In the genomic region with DNA sequence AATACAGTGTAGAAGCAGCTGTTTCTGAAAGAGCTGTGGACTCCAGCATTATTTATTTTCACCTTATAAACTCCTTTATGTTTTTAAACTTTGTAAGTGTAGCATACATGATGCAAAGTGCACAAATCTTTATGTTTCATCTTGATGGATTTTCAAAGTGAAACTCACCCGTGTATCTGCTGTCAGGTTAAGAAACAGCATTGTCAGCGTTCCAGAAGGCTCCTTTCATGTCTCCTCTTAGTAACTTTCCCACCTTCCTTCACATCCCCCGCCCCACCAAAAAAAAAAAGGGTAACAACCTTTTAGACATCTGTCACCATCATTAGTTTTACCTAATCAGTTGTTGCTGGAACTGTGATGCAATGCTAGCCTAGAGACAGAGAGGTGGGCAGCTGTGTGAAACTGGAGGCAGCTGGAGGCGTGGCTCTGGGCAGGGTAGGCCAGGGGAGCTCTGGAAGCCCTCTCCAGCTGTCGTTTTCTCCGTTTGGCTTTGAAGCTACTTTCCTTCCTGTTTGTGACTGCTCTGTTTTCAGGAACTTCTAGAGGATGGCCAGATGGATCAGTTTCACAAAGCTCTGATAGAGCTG, we compare ENCODE assay signal across 1 cellular context.
TF ChIP-seq lines count a peak whose summit lies in the region.

No MANE protein-coding gene starts in this region.

TF ChIP-seq in IMR-90, 13 proteins besides CTCF, POLR2A, EP300 and RAD21:
- TF ChIP-seq MXI1 (IDR thresholded peaks at IDR 0.05; ENCODE audit: borderline replicate concordance, low read depth, low read length) (no peak), MAFK (IDR thresholded peaks at IDR 0.05; ENCODE audit: low read depth, low read length) (peak; percentile 35; the same call in 1 of the 2 replicates)
